Comparison of ENCODE assay signal across 20 cellular contexts in genomic region chr3:174498638-174499037, GRCh38.
DNase-seq lines count a peak whose midpoint lies in the region; ATAC-seq, FAIRE-seq and TF ChIP-seq lines count a peak whose summit lies in the region.
"Had no signal": no experiment of that assay in that cellular context is flagged by ENCODE, and none has a peak within 500 bp of the region (broad histone marks: within the 10 kb centered on the region; RNA-seq: fewer than 3 reads in every experiment).

No MANE protein-coding gene starts in this region.

- H3K9ac ChIP-seq in PC-3 (ENCODE audit: low read length) = no peak overlapping the region
- H3K9ac ChIP-seq in endothelial cell of umbilical vein (replicated peaks; ENCODE audit: extremely low read depth, insufficient read depth, low read length) = no peak overlapping the region

- no peaks in the 10 kb centered on the region for H3K9me2 ChIP-seq in PC-3 (replicated peaks; ENCODE audit: low read length)

- H3K27ac ChIP-seq in PC-3 (ENCODE audit: low read length) (no peak overlapping the region), endothelial cell of umbilical vein (ENCODE audit: insufficient read depth, low read depth, low read length) (no peak overlapping the region), osteoblast (ENCODE audit: low read depth, low read length) (no peak overlapping the region)
- H3K27ac ChIP-seq: lower lobe of right lung, right lobe of liver, stomach had no signal

- TF ChIP-seq CTCF in PC-3 (conservative IDR thresholded peaks at IDR 0.05; ENCODE audit: low read depth, low read length) (no peak), endothelial cell of umbilical vein (IDR thresholded peaks at IDR 0.05; ENCODE audit: extremely low read depth in 1 of 2, insufficient read depth in 1 of 2, low read depth in 1 of 2, low read length in 2 of 2) (no peak), osteoblast (IDR thresholded peaks at IDR 0.05; ENCODE audit: extremely low read depth, low read depth, low read length) (no peak)

- H3K9me3 ChIP-seq in PC-3 (ENCODE audit: low read length) = no peaks in the 10 kb centered on the region
- no peaks in the 10 kb centered on the region for H3K9me3 ChIP-seq in endothelial cell of umbilical vein (replicated peaks; ENCODE audit: control insufficient read depth, insufficient read depth, low read length)
- no peaks in the 10 kb centered on the region for H3K9me3 ChIP-seq in osteoblast (ENCODE audit: low read depth, low read length)
- H3K9me3 ChIP-seq: lower lobe of right lung, right lobe of liver, stomach had no signal

- peak; percentile 20; the same call in 1 of the 2 replicates for ATAC-seq in PC-3
- ATAC-seq in GM21737 (IDR thresholded peaks at IDR 0.05; ENCODE audit: unreplicated experiment) = no peak
- ATAC-seq: HepG2, lower lobe of right lung had no signal

- H3K9me1 ChIP-seq in endothelial cell of umbilical vein (replicated peaks; ENCODE audit: control insufficient read depth, extremely low read depth, insufficient read depth, low read length) = no peaks in the 10 kb centered on the region

- intact Hi-C loops in PC-3 (cut with micrococcal nuclease) = no loop called here
- intact Hi-C loops in endothelial cell of umbilical vein (cut with micrococcal nuclease) = no loop called here

- no peaks in the 10 kb centered on the region for H3K27me3 ChIP-seq in PC-3 (ENCODE audit: low read length)
- no peaks in the 10 kb centered on the region for H3K27me3 ChIP-seq in endothelial cell of umbilical vein (ENCODE audit: control insufficient read depth in 2 of 2, insufficient read depth in 2 of 2, low read length in 2 of 2)
- no peaks in the 10 kb centered on the region for H3K27me3 ChIP-seq in osteoblast (ENCODE audit: insufficient read depth, low read length)
- H3K27me3 ChIP-seq: right lobe of liver, stomach had no signal

- H3K79me2 ChIP-seq in PC-3 (ENCODE audit: low read length) (no peaks in the 10 kb centered on the region), endothelial cell of umbilical vein (ENCODE audit: control insufficient read depth, insufficient read depth, low read length) (no peaks in the 10 kb centered on the region), osteoblast (ENCODE audit: insufficient read depth, low read length) (peaks cover 2% of the 10 kb centered on the region)

- CTCF ChIA-PET in PC-3 (lab: Charles Lee) (no interaction called here), endothelial cell of umbilical vein (lab: Charles Lee) (no interaction called here)

- no peaks in the 10 kb centered on the region for H3F3A ChIP-seq in PC-3 (ENCODE audit: low read length, unreplicated experiment)

- H3K4me2 ChIP-seq in PC-3 (ENCODE audit: low read length) = no peak overlapping the region
- peak overlapping the region; percentile 64 for H3K4me2 ChIP-seq in endothelial cell of umbilical vein (ENCODE audit: insufficient read depth, low read length)
- peak overlapping the region; percentile 44 for H3K4me2 ChIP-seq in osteoblast (ENCODE audit: insufficient read depth, low read length)

- BruUV-seq in PC-3 (replicated peaks; lab: Mats Ljungman, UMichigan) = no TSS peak
- no TSS peak for BruUV-seq in endothelial cell of umbilical vein (replicated peaks; lab: Mats Ljungman, UMichigan)

- H3K4me3 ChIP-seq in PC-3 (ENCODE audit: low read length) (no peak overlapping the region), endothelial cell of umbilical vein (replicated peaks in 1 of 3; ENCODE audit: insufficient read depth in 1 of 3, low read depth in 1 of 3, low read length in 3 of 3) (peak overlapping the region in 1 of 3 experiments; percentile 35), osteoblast (ENCODE audit: insufficient read depth, low read length) (no peak overlapping the region)
- H3K4me3 ChIP-seq: lower lobe of right lung, right lobe of liver, stomach had no signal

- no peaks in the 10 kb centered on the region for H4K20me1 ChIP-seq in PC-3 (ENCODE audit: low read length)
- H4K20me1 ChIP-seq in endothelial cell of umbilical vein (replicated peaks; ENCODE audit: control insufficient read depth, extremely low read depth, insufficient read depth, low read length) = no peaks in the 10 kb centered on the region
- no peaks in the 10 kb centered on the region for H4K20me1 ChIP-seq in osteoblast (ENCODE audit: insufficient read depth, low read length)

- POLR2A ChIA-PET in PC-3 (lab: Charles Lee; ENCODE audit: unreplicated experiment) = no interaction called here
- POLR2A ChIA-PET in endothelial cell of umbilical vein (lab: Charles Lee) = no interaction called here

- H3K4me1 ChIP-seq in PC-3 (ENCODE audit: insufficient read depth, low read length) (no peaks in the 10 kb centered on the region), endothelial cell of umbilical vein (ENCODE audit: control insufficient read depth, extremely low read depth, insufficient read depth, low read length) (peaks cover 3% of the 10 kb centered on the region), osteoblast (ENCODE audit: insufficient read depth, low read length) (peaks cover 7% of the 10 kb centered on the region)
- H3K4me1 ChIP-seq: lower lobe of right lung, right lobe of liver had no signal

- dilution Hi-C loops in endothelial cell of umbilical vein (cut with MboI; ENCODE audit: extremely low pct_ligation_motif_present, low sequenced_read_pairs) = no loop called here

- no peak for TF ChIP-seq POLR2A in endothelial cell of umbilical vein (IDR thresholded peaks at IDR 0.05; ENCODE audit: low read depth, low read length)

- DNase-seq in ELR (ENCODE audit: low read depth) (peak; percentile 67), PC-3 (no peak), endothelial cell of umbilical vein (ENCODE audit: low read depth, low spot score) (peak; percentile 28), osteoblast (ENCODE audit: insufficient read length, low spot score, missing footprints) (no peak), glomerular visceral epithelial cell (ENCODE audit: extremely low spot score) (no peak)
- DNase-seq in activated CD4-positive, CD25-positive, alpha-beta regulatory T cell (lab: John Stamatoyannopoulos, UW) = no peak
- DNase-seq: activated CD4-positive, alpha-beta T cell treated with anti-CD3 and anti-CD28 coated beads, Interleukin-2, amount 50 U/mL, for 48 hours; activated naive CD4-positive, alpha-beta T cell; activated T-cell treated with anti-CD3 and anti-CD28 coated beads for 4 hours; anterior cingulate cortex; lower lobe of right lung; MM.1S; naive B cell; NCI-H2227 treated with DMSO at 0.1 percent for 48 hours; right lobe of liver; stomach; T-helper 1 cell had no signal

- H2AFZ ChIP-seq in PC-3 (ENCODE audit: low read length) (no peak overlapping the region), endothelial cell of umbilical vein (ENCODE audit: low read depth, low read length) (peak overlapping the region; percentile 46), osteoblast (ENCODE audit: low read length) (no peak overlapping the region)

- H3K36me3 ChIP-seq in PC-3 (ENCODE audit: low read depth, low read length) (no peaks in the 10 kb centered on the region), endothelial cell of umbilical vein (ENCODE audit: control insufficient read depth in 2 of 2, extremely low read depth in 1 of 2, insufficient read depth in 2 of 2, low read length in 2 of 2) (no peaks in the 10 kb centered on the region), osteoblast (ENCODE audit: insufficient read depth, low read length) (no peaks in the 10 kb centered on the region)
- H3K36me3 ChIP-seq: lower lobe of right lung, right lobe of liver, stomach had no signal

- FAIRE-seq in endothelial cell of umbilical vein (lab: Jason Lieb, UNC) = no peak
- FAIRE-seq: colon, HepG2 had no signal

TF ChIP-seq in endothelial cell of umbilical vein, 7 proteins besides CTCF, POLR2A, EP300 and RAD21:
- TF ChIP-seq FOS (IDR thresholded peaks at IDR 0.05; ENCODE audit: borderline replicate concordance, insufficient read depth, low read length) = no peak
- TF ChIP-seq POLR2AphosphoS5 (IDR thresholded peaks at IDR 0.05; ENCODE audit: insufficient read depth, low read depth, low read length) = no peak
- TF ChIP-seq EZH2 (IDR thresholded peaks at IDR 0.05; ENCODE audit: borderline replicate concordance, low read depth, low read length, severe bottlenecking) = no peak
- no peak for TF ChIP-seq MYC (IDR thresholded peaks at IDR 0.05; ENCODE audit: low read depth, low read length)

Comparison
In these comparisons a context has a peak if more than half of its experiments do, and no peak if none do; other contexts are left out.
1. DNase-seq: peak in ELR (single experiment) and endothelial cell of umbilical vein (single experiment); none in PC-3 (single experiment), osteoblast (single experiment), glomerular visceral epithelial cell (single experiment) and activated CD4-positive, CD25-positive, alpha-beta regulatory T cell (0 of 4).